9 cellular contexts compared by ENCODE assay signal in genomic region chr10:109912335-109913282, GRCh38. TPM values are rescaled to one million over a fixed set of nuclear protein-coding genes. Genes with fewer than 3 reads are reported as not detected.
A peak's percentile ranks its signal among the peaks of the same experiment; 100 is the strongest.
DNase-seq lines count a peak whose midpoint lies in the region; ATAC-seq and TF ChIP-seq lines count a peak whose summit lies in the region.
"Had no signal": no experiment of that assay in that cellular context is flagged by ENCODE, and none has a peak within 500 bp of the region (broad histone marks: within the 10 kb centered on the region; RNA-seq: fewer than 3 reads in every experiment).

No MANE protein-coding gene starts in this region.

- H3K4me2 ChIP-seq in smooth muscle cell: no peak overlapping the region

- peak; percentile 92 for ATAC-seq in GM21528 (IDR thresholded peaks at IDR 0.05; ENCODE audit: low FRiP score, unreplicated experiment)
- peak; percentile 51 for ATAC-seq in body of pancreas

- intact Hi-C loops in body of pancreas (cut with DNase I): no loop called here

- H2AFZ ChIP-seq in smooth muscle cell (ENCODE audit: low read depth): no peak overlapping the region

- H3K4me1 ChIP-seq in body of pancreas: peaks cover 59% of the 10 kb centered on the region
- peaks cover 15% of the 10 kb centered on the region for H3K4me1 ChIP-seq in smooth muscle cell (ENCODE audit: low read depth)

- H3K27ac ChIP-seq in body of pancreas (peak overlapping the region; percentile 71 to 85 (median 80)), smooth muscle cell (ENCODE audit: low read depth) (peak overlapping the region; percentile 72)
- H3K27ac ChIP-seq: gastrocnemius medialis had no signal

- TF ChIP-seq CTCF in GM10248 (IDR thresholded peaks at IDR 0.05; ENCODE audit: control extremely low read depth, extremely low read depth, low read depth, missing control alignments): no peak
- no peak for TF ChIP-seq CTCF in body of pancreas (IDR thresholded peaks at IDR 0.05)
- no peak for TF ChIP-seq CTCF in smooth muscle cell (IDR thresholded peaks at IDR 0.05; ENCODE audit: borderline replicate concordance, insufficient read depth, poor library complexity, severe bottlenecking)

- H3K27me3 ChIP-seq in body of pancreas (no peaks in the 10 kb centered on the region), smooth muscle cell (ENCODE audit: low read depth) (no peaks in the 10 kb centered on the region)
- H3K27me3 ChIP-seq: gastrocnemius medialis had no signal

- H3F3A ChIP-seq in smooth muscle cell (ENCODE audit: low read depth): peaks cover 7% of the 10 kb centered on the region

- 24 to 34% methylated on average over 2 of the region's 2 CpGs for WGBS in body of pancreas, 2 donors
- 67% methylated on average over 2 of the region's 2 CpGs for WGBS in smooth muscle cell (ENCODE audit: low lambda C conversion rate)

- H3K4me3 ChIP-seq in body of pancreas: no peak overlapping the region
- H3K4me3 ChIP-seq in smooth muscle cell: no peak overlapping the region
- H3K4me3 ChIP-seq: gastrocnemius medialis had no signal

- DNase-seq in GM10248 (ENCODE audit: extremely low spot score) (peak; percentile 40), HT-29 (ENCODE audit: low spot score) (peak; percentile 28), body of pancreas (no peak), smooth muscle cell (lab: John Stamatoyannopoulos, UW; ENCODE audit: unreplicated experiment) (no peak), NCI-H2227 treated with DMSO at 0.1 percent for 48 hours (lab: John Stamatoyannopoulos, UW) (no peak), iPS-NIHi11 (ENCODE audit: low spot score) (no peak), islet precursor cell (no peak)
- DNase-seq: gastrocnemius medialis had no signal

- peaks cover 93% of the 10 kb centered on the region for H4K20me1 ChIP-seq in smooth muscle cell (ENCODE audit: low read depth)

- POLR2A ChIA-PET in GM10248 (lab: Yijun Ruan, JAX): interaction anchor here (0.9 kb wide), 1 partner anchor 22 kb away, joined by 3 read pairs; no protein-coding TSS in a partner anchor

- H3K79me2 ChIP-seq in smooth muscle cell (ENCODE audit: low read depth): peaks cover 60% of the 10 kb centered on the region

- CTCF ChIA-PET in GM10248 (lab: Yijun Ruan, JAX): interaction anchor here (1.0 to 4.3 kb wide), 13 partner anchors 9 to 145 kb away, joined by 3 to 21 read pairs (median 4); no protein-coding TSS in a partner anchor

- no peak for TF ChIP-seq POLR2A in body of pancreas (IDR thresholded peaks at IDR 0.05)

- H3K9me3 ChIP-seq in body of pancreas (no peaks in the 10 kb centered on the region), smooth muscle cell (replicated peaks; ENCODE audit: low read depth) (no peaks in the 10 kb centered on the region)
- H3K9me3 ChIP-seq: gastrocnemius medialis had no signal

- no peaks in the 10 kb centered on the region for H3K36me3 ChIP-seq in body of pancreas (replicated peaks in 1 of 2; ENCODE audit: insufficient read depth in 1 of 2, low read depth in 2 of 2)
- H3K36me3 ChIP-seq in smooth muscle cell (ENCODE audit: low read depth): no peaks in the 10 kb centered on the region

- H3K9ac ChIP-seq in smooth muscle cell (ENCODE audit: low read depth): no peak overlapping the region

RNA-seq across cellular contexts. Expression of gene XPNPEP1, which starts 10.7 kb away (rescaled TPM):
- total RNA-seq in HT-29 (2014; rRNA removed; shearing (Covaris generic)): 192 and 240 TPM in 2 replicates
- total RNA-seq in body of pancreas: 100 to 1,000 TPM in 1 of 2 donors, 10 to 100 TPM in 1; 77.6 to 104 TPM
- 115 and 147 TPM in 2 replicates for total RNA-seq in smooth muscle cell
- 63.0 and 64.3 TPM in 2 replicates for polyA plus RNA-seq in smooth muscle cell

Comparison
In these comparisons a context has a peak if more than half of its experiments do, and no peak if none do; other contexts are left out.
1. DNase-seq: peak in GM10248 (single experiment) and HT-29 (single experiment); none in body of pancreas (0 of 4), smooth muscle cell (single experiment), NCI-H2227 treated with DMSO at 0.1 percent for 48 hours (single experiment), iPS-NIHi11 (single experiment) and islet precursor cell (single experiment).